1 cellular context compared by ENCODE assay signal in genomic region chr13:29921542-29921941, GRCh38.
A peak's percentile ranks its signal among the peaks of the same experiment; 100 is the strongest.
TF ChIP-seq lines count a peak whose summit lies in the region.

No MANE protein-coding gene starts in this region.

TF ChIP-seq in K562, 482 proteins besides CTCF, POLR2A, EP300 and RAD21 (continued from another document):
- TF ChIP-seq ZNF518B (CRISPR knock-in tag; IDR thresholded peaks at IDR 0.05), result no peak
- TF ChIP-seq MAFG (tag; conservative IDR thresholded peaks at IDR 0.05), result peak; percentile 52
- no peak for TF ChIP-seq ZNF274 (IDR thresholded peaks at IDR 0.05; ENCODE audit: borderline replicate concordance, low read depth, low read length)
- TF ChIP-seq CHD7 (IDR thresholded peaks at IDR 0.05; ENCODE audit: low read depth, low read length), result no peak
- no peak for TF ChIP-seq PCBP1 (IDR thresholded peaks at IDR 0.05; ENCODE audit: low read depth, low read length, poor library complexity, severe bottlenecking)
- TF ChIP-seq KAT8 (IDR thresholded peaks at IDR 0.05; ENCODE audit: low read depth), result no peak
- no peak for TF ChIP-seq SMC3 (conservative IDR thresholded peaks at IDR 0.05; ENCODE audit: insufficient read depth, low read depth, low read length)
- no peak for TF ChIP-seq MGA (IDR thresholded peaks at IDR 0.05)
- TF ChIP-seq MAFF (IDR thresholded peaks at IDR 0.05; ENCODE audit: low read length), result peak; percentile 61
- no peak for TF ChIP-seq PTRF (tag; IDR thresholded peaks at IDR 0.05)
- peak; percentile 53; the same call in 1 of the 2 replicates for TF ChIP-seq C11orf30 (IDR thresholded peaks at IDR 0.05; ENCODE audit: low read depth)
TF ChIP-seq in K562: peak in this region for 5.
